Comparison of ENCODE assay signal across 8 cellular contexts in the genomic region with DNA sequence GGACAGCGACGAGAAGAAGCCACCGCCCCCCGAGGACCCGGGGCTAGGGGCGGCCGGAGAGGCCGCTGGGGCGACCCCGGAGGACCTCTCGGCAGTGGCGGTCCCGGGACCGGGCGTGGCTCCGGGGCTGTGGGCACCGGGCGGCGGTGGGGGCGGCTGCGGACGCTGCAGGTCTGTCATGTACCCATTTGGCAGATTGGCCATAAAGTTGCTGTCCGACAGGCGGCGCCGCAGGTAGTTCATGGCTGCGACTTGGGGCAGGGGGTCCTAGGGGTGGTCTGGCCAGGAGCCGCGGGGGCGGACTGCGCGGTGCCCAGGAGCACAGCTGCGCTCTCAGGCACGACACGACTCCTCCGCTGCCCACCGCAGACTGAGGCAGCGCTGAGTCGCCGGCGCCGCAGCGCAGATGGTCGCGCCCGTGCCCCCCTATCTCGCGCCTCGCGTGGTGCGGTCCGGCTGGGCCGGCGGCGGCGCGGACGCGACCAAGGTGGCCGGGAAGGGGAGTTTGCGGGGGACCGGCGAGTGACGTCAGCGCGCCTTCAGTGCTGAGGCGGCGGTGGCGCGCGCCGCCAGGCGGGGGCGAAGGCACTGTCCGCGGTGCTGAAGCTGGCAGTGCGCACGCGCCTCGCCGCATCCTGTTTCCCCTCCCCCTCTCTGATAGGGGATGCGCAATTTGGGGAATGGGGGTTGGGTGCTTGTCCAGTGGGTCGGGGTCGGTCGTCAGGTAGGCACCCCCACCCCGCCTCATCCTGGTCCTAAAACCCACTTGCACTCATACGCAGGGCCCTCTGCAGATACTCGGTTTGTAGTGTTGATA. TPM values are rescaled to one million over a fixed set of nuclear protein-coding genes. Genes with fewer than 3 reads are reported as not detected.
DNase-seq lines count a peak whose midpoint lies in the region; ATAC-seq, FAIRE-seq and TF ChIP-seq lines count a peak whose summit lies in the region.

Gene SYN1, minus strand, starts transcription at position 372 of the 817 bp plus-strand sequence. Its CDS starts 129 bp downstream, at position 243.

- H3K18ac ChIP-seq in H1 (ENCODE audit: extremely low read depth, low read length) (no peak within 1 kb of the TSS), mesendoderm (ENCODE audit: low read length) (no peak within 1 kb of the TSS)

- H4K5ac ChIP-seq in H1 (ENCODE audit: insufficient read length, low read depth, low read length) (no peak within 1 kb of the TSS), mesendoderm (ENCODE audit: low read length) (no peak within 1 kb of the TSS)

- H3K9me3 ChIP-seq in H1 (ENCODE audit: insufficient read depth in 2 of 2, low read depth in 1 of 2, low read length in 1 of 2) (no peaks in the 10 kb centered on the region), OCI-LY7 (ENCODE audit: low read length) (no peaks in the 10 kb centered on the region)

- peaks cover 0 to 1% of the 10 kb centered on the region in 2 experiments for H4K20me1 ChIP-seq in H1 (replicated peaks in 1 of 2; ENCODE audit: control insufficient read depth in 1 of 2, insufficient read depth in 2 of 2, low read length in 2 of 2)
- H4K20me1 ChIP-seq in OCI-LY7 (ENCODE audit: insufficient read depth, low read length): no peaks in the 10 kb centered on the region

- H3K4me1 Mint-ChIP-seq in activated CD8-positive, alpha-beta memory T cell treated with anti-CD3 and anti-CD28 coated beads, Interleukin-2, amount 10 ng/mL, durations not matched to agents 7 days and 5 days: peaks cover 11% of the 10 kb centered on the region

- H2AFZ ChIP-seq in H1 (ENCODE audit: low read length): no peak within 1 kb of the TSS
- H2AFZ ChIP-seq in OCI-LY7 (ENCODE audit: low read length): no peak within 1 kb of the TSS

- no peak within 1 kb of the TSS for H2BK120ac ChIP-seq in H1 (replicated peaks; ENCODE audit: low read depth, low read length)
- H2BK120ac ChIP-seq in mesendoderm (ENCODE audit: low read depth, low read length): no peak within 1 kb of the TSS

- H2BK15ac ChIP-seq in H1 (ENCODE audit: low read length): peak within 1 kb of the TSS; percentile 81
- H2BK15ac ChIP-seq in mesendoderm (replicated peaks; ENCODE audit: low read depth): no peak within 1 kb of the TSS

- no peak within 1 kb of the TSS for H3K14ac ChIP-seq in H1 (ENCODE audit: insufficient read length)

- H3K27me3 ChIP-seq in H1 (replicated peaks in 1 of 4; ENCODE audit: control insufficient read depth in 3 of 4, extremely low read depth in 1 of 4, insufficient read depth in 3 of 4, low read length in 3 of 4) (no peaks in the 10 kb centered on the region), mesendoderm (ENCODE audit: insufficient read depth, low read length, poor library complexity) (no peaks in the 10 kb centered on the region)

- H3K4me2 ChIP-seq in H1 (ENCODE audit: insufficient read depth in 1 of 2, low read depth in 2 of 2, low read length in 2 of 2): peak within 1 kb of the TSS; percentile 51 to 70
- H3K4me2 ChIP-seq in mesendoderm (ENCODE audit: low read length): no peak within 1 kb of the TSS
- no peak within 1 kb of the TSS for H3K4me2 ChIP-seq in OCI-LY7 (ENCODE audit: low read length)

- no peak for TF ChIP-seq CTCF in H1 (IDR thresholded peaks at IDR 0.05; ENCODE audit: control extremely low read depth in 1 of 3, insufficient read depth in 1 of 3, low read depth in 1 of 3, low read length in 3 of 3)
- TF ChIP-seq CTCF in OCI-LY7 (conservative IDR thresholded peaks at IDR 0.05; ENCODE audit: low read length): no peak

- H3K79me2 ChIP-seq in H1 (ENCODE audit: control insufficient read depth in 1 of 2, insufficient read depth in 2 of 2, low read length in 2 of 2) (no peaks in the 10 kb centered on the region), mesendoderm (ENCODE audit: control insufficient read depth, insufficient read depth, low read length) (no peaks in the 10 kb centered on the region), OCI-LY7 (ENCODE audit: insufficient read depth, low read depth, low read length) (no peaks in the 10 kb centered on the region)

- ATAC-seq in GM18520 (IDR thresholded peaks at IDR 0.05; ENCODE audit: unreplicated experiment) (peak; percentile 77), HG03442 (IDR thresholded peaks at IDR 0.05; ENCODE audit: unreplicated experiment) (peak; percentile 77)
- ATAC-seq in activated CD8-positive, alpha-beta memory T cell treated with anti-CD3 and anti-CD28 coated beads, Interleukin-2, amount 10 ng/mL, durations not matched to agents 7 days and 5 days: peak; percentile 89

- DNase-seq in NCI-H774 (lab: John Stamatoyannopoulos, UW) (peak; percentile 77), H1 (ENCODE audit: low read depth in 1 of 2, low spot score in 2 of 2) (peak; percentile 47 to 87), mesendoderm (peak; percentile 82), OCI-LY7 (ENCODE audit: low spot score) (no peak)
- DNase-seq in activated CD8-positive, alpha-beta memory T cell treated with anti-CD3 and anti-CD28 coated beads, Interleukin-2, amount 10 ng/mL, durations not matched to agents 7 days and 5 days: peak; percentile 83
- peak; percentile 66 for DNase-seq in stimulated activated CD8-positive, alpha-beta memory T cell treated with anti-CD3 and anti-CD28 coated beads, Interleukin-12 subunit alpha, Interleukin-12 subunit beta, amount 100 ng/mL, for 4 hours (ENCODE audit: low read depth)

- TF ChIP-seq POLR2A in H1 (IDR thresholded peaks at IDR 0.05; ENCODE audit: control extremely low read depth in 1 of 2, low read depth in 2 of 2, low read length in 2 of 2): peak in 1 of 2 experiments; percentile 48; a peak in 1 of 3 replicates

- no peaks in the 10 kb centered on the region; the same call in 1 of the 2 replicates for H3K23me2 ChIP-seq in H1 (ENCODE audit: low read depth, low read length)

- no peak; a peak in 1 of 4 replicates for TF ChIP-seq RAD21 in H1 (IDR thresholded peaks at IDR 0.05 in 1 of 2, conservative IDR thresholded peaks at IDR 0.05 in 1 of 2; ENCODE audit: low read depth in 2 of 2, low read length in 2 of 2)

- no peak within 1 kb of the TSS for H4K8ac ChIP-seq in H1 (ENCODE audit: extremely low read depth, insufficient read depth, low read length)
- no peak within 1 kb of the TSS for H4K8ac ChIP-seq in mesendoderm (ENCODE audit: low read depth, low read length)

- H3K27ac ChIP-seq in H1 (ENCODE audit: low read depth, low read length) (no peak within 1 kb of the TSS; the same call in 1 of the 2 replicates), mesendoderm (ENCODE audit: low read depth, low read length) (no peak within 1 kb of the TSS), OCI-LY7 (ENCODE audit: low read depth, low read length, poor library complexity, severe bottlenecking) (no peak within 1 kb of the TSS)

- H3K9me2 ChIP-seq in OCI-LY7 (ENCODE audit: insufficient read depth, low read length): no peaks in the 10 kb centered on the region

- H2BK20ac ChIP-seq in H1 (ENCODE audit: low read length): peak within 1 kb of the TSS; percentile 61; the same call in 1 of the 2 replicates

- H3K4me3 ChIP-seq in H1 (ENCODE audit: extremely low read depth in 1 of 4, insufficient read depth in 2 of 4, low read depth in 3 of 4, low read length in 4 of 4) (peak within 1 kb of the TSS; percentile 23 to 60 (median 34)), mesendoderm (ENCODE audit: low read length) (no peak within 1 kb of the TSS), OCI-LY7 (ENCODE audit: low read depth, low read length, poor library complexity, severe bottlenecking) (no peak within 1 kb of the TSS)

- no peaks in the 10 kb centered on the region for H3K36me3 Mint-ChIP-seq in activated CD8-positive, alpha-beta memory T cell treated with anti-CD3 and anti-CD28 coated beads, Interleukin-2, amount 10 ng/mL, durations not matched to agents 7 days and 5 days

- H3K27me3 Mint-ChIP-seq in activated CD8-positive, alpha-beta memory T cell treated with anti-CD3 and anti-CD28 coated beads, Interleukin-2, amount 10 ng/mL, durations not matched to agents 7 days and 5 days: peaks cover 50% of the 10 kb centered on the region

- 0% methylated on average over 1 of the region's 88 CpGs; no CpG with 5 or more reads in 1 of the 2 experiments for WGBS in H1 (ENCODE audit: extremely low coverage in 1 of 2, insufficient coverage in 1 of 2, insufficient read length in 1 of 2, insufficient replicate concordance in 2 of 2, low coverage in 1 of 2, low lambda C conversion rate in 2 of 2, missing lambda C conversion rate in 1 of 2), 2 experiments
- no CpG with 5 or more reads among the region's 88 CpGs for WGBS in mesendoderm (ENCODE audit: extremely low coverage, insufficient coverage, low lambda C conversion rate)

- H2BK12ac ChIP-seq in H1 (ENCODE audit: low read depth, low read length): peak within 1 kb of the TSS; percentile 27; the same call in 1 of the 2 replicates

- H3K56ac ChIP-seq in H1 (replicated peaks; ENCODE audit: insufficient read length, low read depth, low read length): no peak within 1 kb of the TSS
- H3K56ac ChIP-seq in mesendoderm (ENCODE audit: low read length): no peak within 1 kb of the TSS

- H3K4me1 ChIP-seq in H1 (replicated peaks in 1 of 4; ENCODE audit: control insufficient read depth in 3 of 4, insufficient read depth in 4 of 4, low read length in 3 of 4) (peaks cover 3 to 7% (median 5%) of the 10 kb centered on the region in 4 experiments), mesendoderm (ENCODE audit: control insufficient read depth, low read depth, low read length) (no peaks in the 10 kb centered on the region), OCI-LY7 (ENCODE audit: insufficient read depth, low read length, poor library complexity, severe bottlenecking) (no peaks in the 10 kb centered on the region)

- H3K79me1 ChIP-seq in H1 (ENCODE audit: low read depth, low read length) (no peaks in the 10 kb centered on the region), mesendoderm (ENCODE audit: low read length) (no peaks in the 10 kb centered on the region)

- no peak within 1 kb of the TSS for H2BK5ac ChIP-seq in H1 (ENCODE audit: low read depth, low read length)
- no peak within 1 kb of the TSS for H2BK5ac ChIP-seq in mesendoderm (ENCODE audit: low read length)

- BruUV-seq in OCI-LY7 (replicated peaks; lab: Mats Ljungman, UMichigan): no TSS peak

- H3K4ac ChIP-seq in H1 (replicated peaks; ENCODE audit: insufficient read length, low read depth, low read length) (no peak within 1 kb of the TSS), mesendoderm (ENCODE audit: low read depth, low read length) (no peak within 1 kb of the TSS)

- POLR2A ChIA-PET in H1 (lab: Charles Lee; ENCODE audit: partially characterized antibody): interaction anchor here (1.3 to 2.7 kb wide), 3 partner anchors 29 to 45 kb away, joined by 3 to 11 read pairs (median 3); no protein-coding TSS in a partner anchor
- POLR2A ChIA-PET in OCI-LY7 (lab: Charles Lee): no interaction called here

- H3K27ac Mint-ChIP-seq in activated CD8-positive, alpha-beta memory T cell treated with anti-CD3 and anti-CD28 coated beads, Interleukin-2, amount 10 ng/mL, durations not matched to agents 7 days and 5 days: no peak within 1 kb of the TSS

- peak in 1 of 2 experiments; percentile 99; a peak in 2 of 3 replicates for TF ChIP-seq EP300 in H1 (IDR thresholded peaks at IDR 0.05; ENCODE audit: borderline replicate concordance in 1 of 2, low read depth in 2 of 2, low read length in 2 of 2)

- intact Hi-C loops in OCI-LY7 (cut with micrococcal nuclease; ENCODE audit: unreplicated experiment): no loop called here

- H3K9ac ChIP-seq in H1 (replicated peaks in 1 of 4; ENCODE audit: extremely low read depth in 1 of 4, low read depth in 3 of 4, low read length in 3 of 4) (no peak within 1 kb of the TSS), mesendoderm (ENCODE audit: low read length) (no peak within 1 kb of the TSS)

- H2AK5ac ChIP-seq in H1 (ENCODE audit: low read depth, low read length): no peak within 1 kb of the TSS
- no peak within 1 kb of the TSS for H2AK5ac ChIP-seq in mesendoderm (ENCODE audit: low read length)

- CTCF ChIA-PET in activated CD8-positive, alpha-beta memory T cell treated with anti-CD3 and anti-CD28 coated beads, Interleukin-2, amount 10 ng/mL, durations not matched to agents 7 days and 5 days (lab: Charles Lee): interaction anchor here (1.5 kb wide), 1 partner anchor 9 kb away, joined by 4 read pairs; no protein-coding TSS in a partner anchor
- CTCF ChIA-PET in H1 (lab: Charles Lee; ENCODE audit: partially characterized antibody): no interaction called here
- CTCF ChIA-PET in OCI-LY7 (lab: Charles Lee; ENCODE audit: unreplicated experiment): no interaction called here

- no peak within 1 kb of the TSS for H4K91ac ChIP-seq in H1 (replicated peaks; ENCODE audit: insufficient read length, low read length)

- no peaks in the 10 kb centered on the region for H3K9me3 Mint-ChIP-seq in activated CD8-positive, alpha-beta memory T cell treated with anti-CD3 and anti-CD28 coated beads, Interleukin-2, amount 10 ng/mL, durations not matched to agents 7 days and 5 days (ENCODE audit: low read depth)

- no peak for FAIRE-seq in H1 (lab: Jason Lieb, UNC)

- H3K4me3 Mint-ChIP-seq in activated CD8-positive, alpha-beta memory T cell treated with anti-CD3 and anti-CD28 coated beads, Interleukin-2, amount 10 ng/mL, durations not matched to agents 7 days and 5 days: peak within 1 kb of the TSS; percentile 47

- H3K36me3 ChIP-seq in H1 (ENCODE audit: control insufficient read depth in 2 of 4, insufficient read depth in 4 of 4, low read length in 3 of 4) (no peaks in the 10 kb centered on the region), mesendoderm (ENCODE audit: control insufficient read depth, insufficient read depth, low read length) (no peaks in the 10 kb centered on the region), OCI-LY7 (ENCODE audit: insufficient read depth, low read length) (no peaks in the 10 kb centered on the region)

- H3K23ac ChIP-seq in H1 (ENCODE audit: insufficient read length) (no peak within 1 kb of the TSS), mesendoderm (ENCODE audit: low read length) (no peak within 1 kb of the TSS)

RNA-seq across cellular contexts. Expression of gene SYN1, which starts in this region (rescaled TPM):
- under 1 TPM; 0.09 to 0.15 TPM for total RNA-seq in activated CD8-positive, alpha-beta memory T cell treated with anti-CD3 and anti-CD28 coated beads, Interleukin-2, amount 10 ng/mL, durations not matched to agents 7 days and 5 days
- 12.9 and 14.1 TPM in 2 replicates for total RNA-seq in H1 (2021; fragmentation: NEBNext Ultra II Directional; extraction: Animal tissue kit (Norgen Biotek cat#: 25700))
- polyA plus RNA-seq in H1 (2011; rRNA removed): 2.1 and 3.2 TPM in 2 replicates
- polyA plus RNA-seq in H1 (2011; cell fraction: cytosol; rRNA removed): 1.0 TPM
- polyA plus RNA-seq in H1 (2011; cell fraction: nucleus; rRNA removed): 2.6 TPM
- 11.1 to 15.0 TPM (median 11.8 TPM) in 4 replicates for polyA plus RNA-seq in H1 (2012, experiment 1 of 2)
- 24.3 TPM for polyA plus RNA-seq in H1 (2012, experiment 2 of 2)
- 21.4 TPM for polyA plus RNA-seq in H1 (2013, experiment 1 of 2)
- polyA plus RNA-seq in H1 (2013, experiment 2 of 2): 19.7 TPM
- polyA minus RNA-seq in H1 (2011; rRNA and poly(A)+ RNA removed): 3.5 and 4.8 TPM in 2 replicates
- polyA minus RNA-seq in H1 (2011; cell fraction: cytosol; rRNA and poly(A)+ RNA removed): 6.9 TPM
- polyA minus RNA-seq in H1 (2011; cell fraction: nucleus; rRNA and poly(A)+ RNA removed): 3.6 TPM
- polyA plus RNA-seq in mesendoderm (2013, experiment 1 of 2): 17.3 TPM
- 17.7 TPM for polyA plus RNA-seq in mesendoderm (2013, experiment 2 of 2)
- not detected in 2 replicates for total RNA-seq in OCI-LY7 (2014; rRNA removed; shearing (Covaris generic))
- total RNA-seq in OCI-LY7 (2022): not detected in 2 replicates

Comparison
In these comparisons a context has a peak if more than half of its experiments do, and no peak if none do; other contexts are left out.
1. RNA of gene SYN1 (total RNA-seq): 12.9 to 14.1 TPM in H1; 0.09 to 0.15 TPM in activated CD8-positive, alpha-beta memory T cell treated with anti-CD3 and anti-CD28 coated beads, Interleukin-2, amount 10 ng/mL, durations not matched to agents 7 days and 5 days and not detected in OCI-LY7; every median in the first group is over 10 times any median in the second.
2. Peak in DNase-seq and ATAC-seq in activated CD8-positive, alpha-beta memory T cell treated with anti-CD3 and anti-CD28 coated beads, Interleukin-2, amount 10 ng/mL, durations not matched to agents 7 days and 5 days; RNA of the gene not detected or under 1 TPM.
3. H3K4me2 ChIP-seq: peak in H1 (2 of 2); none in mesendoderm (single experiment) and OCI-LY7 (single experiment).
4. H3K4me3 ChIP-seq: peak in H1 (4 of 4); none in mesendoderm (single experiment) and OCI-LY7 (single experiment).
5. Peak in every context shown above with its lines, with median percentiles within 50 percentile points of each other: ATAC-seq.